In genomic region chr10:124087672-124088634, GRCh38 we compare ENCODE assay signal across 10 cellular contexts. TPM values are rescaled to one million over a fixed set of nuclear protein-coding genes. Genes with fewer than 3 reads are reported as not detected.
DNase-seq lines count a peak whose midpoint lies in the region; ATAC-seq and TF ChIP-seq lines count a peak whose summit lies in the region.
"Had no signal": no experiment of that assay in that cellular context is flagged by ENCODE, and none has a peak within 500 bp of the region (broad histone marks: within the 10 kb centered on the region; RNA-seq: fewer than 3 reads in every experiment).

No MANE protein-coding gene starts in this region.

- H3K4me1 ChIP-seq in left lung (peaks cover 9 to 77% of the 10 kb centered on the region in 2 donors), stomach smooth muscle (ENCODE audit: control insufficient read depth, insufficient read depth, low read length) (peaks cover 77% of the 10 kb centered on the region)

- H3K27me3 ChIP-seq in left lung (peaks cover 0 to 24% of the 10 kb centered on the region in 2 donors), stomach smooth muscle (ENCODE audit: control insufficient read depth in 1 of 2, insufficient read depth in 2 of 2, low read length in 2 of 2) (no peaks in the 10 kb centered on the region)

- H3K9me3 ChIP-seq in left lung (no peaks in the 10 kb centered on the region), stomach smooth muscle (ENCODE audit: control insufficient read depth in 2 of 2, low read length in 2 of 2) (no peaks in the 10 kb centered on the region)

- intact Hi-C loops in left lung (cut with DNase I) = no loop called here

- H3K9ac ChIP-seq in stomach smooth muscle (ENCODE audit: low read length in 2 of 2) = peak overlapping the region in 1 of 2 donors; percentile 13

- ATAC-seq in left lung (peak; percentile 58), HG03039 (IDR thresholded peaks at IDR 0.05; ENCODE audit: unreplicated experiment) (no peak)

- DNase-seq in NCI-H1417 (lab: John Stamatoyannopoulos, UW) (peak in 2 of 3 experiments; percentile 7 to 39), NCI-H1417 treated with DMSO at 0.1 percent for 48 hours (lab: John Stamatoyannopoulos, UW) (no peak), RPMI7951 (ENCODE audit: low read depth) (peak; percentile 69), left lung (peak; percentile 81 to 85), T-helper 9 cell (no peak), MV-4-11 (lab: John Stamatoyannopoulos, UW) (no peak)
- DNase-seq: 8988T had no signal

- peak overlapping the region in 1 of 2 donors; percentile 8 for H3K27ac ChIP-seq in left lung
- H3K27ac ChIP-seq in stomach smooth muscle (ENCODE audit: low read length) = peak overlapping the region; percentile 95
- H3K27ac ChIP-seq: HL-60 had no signal

- no peak for TF ChIP-seq CTCF in left lung (IDR thresholded peaks at IDR 0.05)

- H3K4me3 ChIP-seq in left lung = no peak overlapping the region
- peak overlapping the region; percentile 31 to 52 for H3K4me3 ChIP-seq in stomach smooth muscle (ENCODE audit: low read length in 2 of 2)

- peaks cover 0 to 3% of the 10 kb centered on the region in 2 donors for H3K36me3 ChIP-seq in left lung
- no peaks in the 10 kb centered on the region for H3K36me3 ChIP-seq in stomach smooth muscle (ENCODE audit: control insufficient read depth in 2 of 2, insufficient read depth in 2 of 2, low read length in 2 of 2)

RNA-seq across cellular contexts. Expression of gene CHST15, which starts 5.4 kb away (rescaled TPM):
- 26.2 and 36.4 TPM in 2 replicates for total RNA-seq in RPMI7951 (2014; rRNA removed; shearing (Covaris generic))
- 10 to 100 TPM; 30.3 to 53.3 TPM for total RNA-seq in left lung

Comparison
In these comparisons a context has a peak if more than half of its experiments do, and no peak if none do; other contexts are left out.
1. DNase-seq: peak in NCI-H1417 (2 of 3), RPMI7951 (single experiment) and left lung (2 of 2); none in NCI-H1417 treated with DMSO at 0.1 percent for 48 hours (single experiment), T-helper 9 cell (single experiment) and MV-4-11 (single experiment).
2. H3K4me3 ChIP-seq: peak in stomach smooth muscle (2 of 2); none in left lung (0 of 2).